1 cellular context compared by ENCODE assay signal in genomic region chr4:174714393-174715211, GRCh38.
TF ChIP-seq lines count a peak whose summit lies in the region.

No MANE protein-coding gene starts in this region.

TF ChIP-seq in H1, 55 proteins besides CTCF, POLR2A, EP300 and RAD21 (continued from another document):
- TF ChIP-seq EGR1 (IDR thresholded peaks at IDR 0.05; ENCODE audit: borderline replicate concordance, low read depth, low read length) (no peak), JUND (IDR thresholded peaks at IDR 0.05; ENCODE audit: low read length) (no peak), CHD7 (IDR thresholded peaks at IDR 0.05; ENCODE audit: insufficient replicate concordance, low read length) (no peak), YY1 (IDR thresholded peaks at IDR 0.05; ENCODE audit: low read depth, low read length) (no peak), BACH1 (IDR thresholded peaks at IDR 0.05; ENCODE audit: low read length) (no peak), CTBP2 (IDR thresholded peaks at IDR 0.05; ENCODE audit: borderline replicate concordance, insufficient read depth, insufficient read length, low read length) (no peak), KDM5A (IDR thresholded peaks at IDR 0.05; ENCODE audit: low read length) (no peak)
TF ChIP-seq in H1: peak in this region for 0.
